In genomic region chr4:38667005-38667771, GRCh38 we compare ENCODE assay signal across 8 cellular contexts. TPM values are rescaled to one million over a fixed set of nuclear protein-coding genes. Genes with fewer than 3 reads are reported as not detected.
A peak's percentile ranks its signal among the peaks of the same experiment; 100 is the strongest.
DNase-seq lines count a peak whose midpoint lies in the region; ATAC-seq and TF ChIP-seq lines count a peak whose summit lies in the region.

No MANE protein-coding gene starts in this region.

- peak; percentile 8; the same call in 1 of the 2 replicates for TF ChIP-seq RAD21 in Ishikawa (IDR thresholded peaks at IDR 0.05; ENCODE audit: low read depth)

- H3K4me3 ChIP-seq in PC-9 (peak overlapping the region; percentile 72), fibroblast of lung (replicated peaks in 1 of 4; ENCODE audit: control extremely low read depth in 1 of 4, insufficient read depth in 1 of 4, low read depth in 3 of 4, low read length in 4 of 4) (peak overlapping the region; percentile 42 to 89 (median 60)), muscle layer of duodenum (ENCODE audit: low read depth in 1 of 2, low read length in 2 of 2) (peak overlapping the region; percentile 82 to 89), upper lobe of left lung (peak overlapping the region in 3 of 4 donors; percentile 59 to 95 (median 90))

- no peak for TF ChIP-seq CTCF in PC-9 (conservative IDR thresholded peaks at IDR 0.05)
- TF ChIP-seq CTCF in fibroblast of lung (conservative IDR thresholded peaks at IDR 0.05 in 1 of 2, IDR thresholded peaks at IDR 0.05 in 1 of 2; ENCODE audit: low read depth in 1 of 2, low read length in 2 of 2) = no peak
- TF ChIP-seq CTCF in upper lobe of left lung (IDR thresholded peaks at IDR 0.05) = peak in 1 of 6 experiments; percentile 9

- intact Hi-C loops in PC-9 (cut with micrococcal nuclease; ENCODE audit: unreplicated experiment) = loop anchor here (2.0 to 10.0 kb wide), 6 partner anchors 46 to 590 kb away; partner anchors contain the start of genes TLR6 and TMEM156

- H3K27me3 ChIP-seq in PC-9 (ENCODE audit: insufficient read depth, low read depth) = no peaks in the 10 kb centered on the region
- no peaks in the 10 kb centered on the region for H3K27me3 ChIP-seq in fibroblast of lung (ENCODE audit: control insufficient read depth, insufficient read depth, low read length)
- H3K27me3 ChIP-seq in muscle layer of duodenum (ENCODE audit: low read depth, low read length) = no peaks in the 10 kb centered on the region
- H3K27me3 ChIP-seq in upper lobe of left lung = no peaks in the 10 kb centered on the region

- H3K9me2 ChIP-seq in PC-9 (ENCODE audit: insufficient read depth) = no peaks in the 10 kb centered on the region

- TF ChIP-seq EP300 in Ishikawa (IDR thresholded peaks at IDR 0.05; ENCODE audit: borderline replicate concordance) (peak; percentile 58; the same call in 1 of the 2 replicates), upper lobe of left lung (IDR thresholded peaks at IDR 0.05) (peak in 3 of 4 donors; percentile 16 to 95 (median 94))

- H3K9me3 ChIP-seq in PC-9 (ENCODE audit: insufficient read depth, low read depth) = no peaks in the 10 kb centered on the region
- H3K9me3 ChIP-seq in fibroblast of lung (ENCODE audit: control insufficient read depth, insufficient read depth, low read depth, low read length) = no peaks in the 10 kb centered on the region
- H3K9me3 ChIP-seq in muscle layer of duodenum (ENCODE audit: control insufficient read depth in 1 of 2, low read length in 2 of 2) = no peaks in the 10 kb centered on the region
- no peaks in the 10 kb centered on the region for H3K9me3 ChIP-seq in upper lobe of left lung

- DNase-seq in Daoy (ENCODE audit: low read depth) (peak; percentile 95), PC-9 (peak; percentile 73 to 96), fibroblast of lung (ENCODE audit: low read depth in 2 of 2) (peak; percentile 98 to 99), upper lobe of left lung (peak in 1 of 2 donors; percentile 92), NK-92 (lab: John Stamatoyannopoulos, UW; ENCODE audit: unreplicated experiment) (no peak)
- peak; percentile 40 for DNase-seq in activated effector memory CD4-positive, alpha-beta T cell treated with Interleukin-2 at 50 U/mL for 16 hours

- WGBS in upper lobe of left lung, 2 donors = 4% methylated on average over 9 of the region's 9 CpGs

- no TSS peak for BruUV-seq in PC-9 (replicated peaks; lab: Mats Ljungman, UMichigan)

- H3K9ac ChIP-seq in fibroblast of lung (ENCODE audit: insufficient read depth, low read length) = peak overlapping the region; percentile 56

- H3K27ac ChIP-seq in PC-9 (peak overlapping the region; percentile 96), fibroblast of lung (ENCODE audit: insufficient read depth, low read length) (peak overlapping the region; percentile 90), muscle layer of duodenum (ENCODE audit: low read length) (peak overlapping the region; percentile 99), upper lobe of left lung (peak overlapping the region; percentile 96 to 100 (median 98))

- H3K4me1 ChIP-seq in PC-9 (replicated peaks; ENCODE audit: insufficient read depth) (peaks cover 64% of the 10 kb centered on the region), fibroblast of lung (ENCODE audit: control insufficient read depth, extremely low read depth, insufficient read depth, low read length) (peaks cover 12% of the 10 kb centered on the region), muscle layer of duodenum (ENCODE audit: control insufficient read depth in 1 of 2, insufficient read depth in 2 of 2, low read length in 2 of 2) (peaks cover 28 to 38% of the 10 kb centered on the region in 2 donors), upper lobe of left lung (peaks cover 50 to 76% (median 67%) of the 10 kb centered on the region in 4 donors)

- H3K36me3 ChIP-seq in PC-9 (ENCODE audit: low read depth) = peaks cover 25% of the 10 kb centered on the region; the same call in 1 of the 2 replicates
- H3K36me3 ChIP-seq in fibroblast of lung (ENCODE audit: control insufficient read depth, insufficient read depth, low read length) = no peaks in the 10 kb centered on the region
- peaks cover 0 to 5% of the 10 kb centered on the region in 2 donors for H3K36me3 ChIP-seq in muscle layer of duodenum (ENCODE audit: control insufficient read depth in 1 of 2, insufficient read depth in 2 of 2, low read length in 2 of 2)
- H3K36me3 ChIP-seq in upper lobe of left lung = no peaks in the 10 kb centered on the region

- POLR2A ChIA-PET in PC-9 (lab: Charles Lee; ENCODE audit: unreplicated experiment) = no interaction called here

- peak in 3 of 4 donors; percentile 43 to 83 (median 53) for TF ChIP-seq POLR2A in upper lobe of left lung (IDR thresholded peaks at IDR 0.05)

- peak overlapping the region; percentile 99 for H3K4me2 ChIP-seq in PC-9
- H3K4me2 ChIP-seq in fibroblast of lung (ENCODE audit: extremely low read depth, insufficient read depth, low read length) = peak overlapping the region; percentile 92

- H3K79me2 ChIP-seq in PC-9 (ENCODE audit: low read depth) = peaks cover 91% of the 10 kb centered on the region
- peaks cover 76% of the 10 kb centered on the region for H3K79me2 ChIP-seq in fibroblast of lung (ENCODE audit: control insufficient read depth, insufficient read depth, low read length)

- no peak overlapping the region for H2AFZ ChIP-seq in PC-9
- H2AFZ ChIP-seq in fibroblast of lung (ENCODE audit: low read length) = no peak overlapping the region

- ATAC-seq in upper lobe of left lung (ENCODE audit: low FRiP score in 2 of 2) = peak; percentile 74 to 85

- CTCF ChIA-PET in PC-9 (lab: Charles Lee) = interaction anchor here (0.9 to 1.0 kb wide), 2 partner anchors 348 to 598 kb away, joined by 3 to 20 read pairs; no protein-coding TSS in a partner anchor

- peaks cover 63% of the 10 kb centered on the region for H3F3A ChIP-seq in PC-9 (ENCODE audit: insufficient read depth, low read depth)

- peaks cover 12% of the 10 kb centered on the region; the same call in 1 of the 2 replicates for H4K20me1 ChIP-seq in PC-9 (ENCODE audit: insufficient read depth)
- no peaks in the 10 kb centered on the region for H4K20me1 ChIP-seq in fibroblast of lung (ENCODE audit: control insufficient read depth, extremely low read depth, insufficient read depth, low read length)

TF ChIP-seq in Ishikawa, 13 proteins besides CTCF, POLR2A, EP300 and RAD21:
- TF ChIP-seq CEBPB (IDR thresholded peaks at IDR 0.05) = peak; percentile 81
- peak; percentile 55 for TF ChIP-seq MAX (IDR thresholded peaks at IDR 0.05)
- TF ChIP-seq TEAD4 (IDR thresholded peaks at IDR 0.05) = peak; percentile 88
- TF ChIP-seq CREB1 (IDR thresholded peaks at IDR 0.05; ENCODE audit: low read depth) = peak; percentile 54; the same call in 1 of the 2 replicates
- TF ChIP-seq FOXM1 (IDR thresholded peaks at IDR 0.05; ENCODE audit: borderline replicate concordance, low read depth) = no peak
- no peak for TF ChIP-seq REST (IDR thresholded peaks at IDR 0.05; ENCODE audit: low read depth)
- TF ChIP-seq EGR1 (IDR thresholded peaks at IDR 0.05) = no peak
- no peak for TF ChIP-seq ZBTB7A (IDR thresholded peaks at IDR 0.05; ENCODE audit: low read depth)
- TF ChIP-seq YY1 (IDR thresholded peaks at IDR 0.05; ENCODE audit: low read depth) = no peak
- no peak for TF ChIP-seq TAF1 (IDR thresholded peaks at IDR 0.05; ENCODE audit: low read depth)
- no peak for TF ChIP-seq TCF12 (IDR thresholded peaks at IDR 0.05; ENCODE audit: low read depth)

RNA-seq across cellular contexts. Expression of gene KLF3, which starts 3.2 kb away (rescaled TPM):
- 5.0 and 5.5 TPM in 2 replicates for total RNA-seq in Daoy (2014; rRNA removed; shearing (Covaris generic))
- total RNA-seq in PC-9 (2021) (33.1 and 37.5 TPM in 2 replicates), fibroblast of lung (12.1 and 12.4 TPM in 2 replicates), upper lobe of left lung (10 to 100 TPM; 32.5 to 73.9 (median 48.3) TPM)
- 16.3 and 18.9 TPM in 2 replicates for polyA plus RNA-seq in fibroblast of lung
- polyA plus RNA-seq in fibroblast of lung (2012) = 11.2 and 14.3 TPM in 2 replicates
- 11.0 and 13.6 TPM in 2 replicates for polyA minus RNA-seq in fibroblast of lung (ENCODE audit: low replicate concordance)
